In the genomic region with DNA sequence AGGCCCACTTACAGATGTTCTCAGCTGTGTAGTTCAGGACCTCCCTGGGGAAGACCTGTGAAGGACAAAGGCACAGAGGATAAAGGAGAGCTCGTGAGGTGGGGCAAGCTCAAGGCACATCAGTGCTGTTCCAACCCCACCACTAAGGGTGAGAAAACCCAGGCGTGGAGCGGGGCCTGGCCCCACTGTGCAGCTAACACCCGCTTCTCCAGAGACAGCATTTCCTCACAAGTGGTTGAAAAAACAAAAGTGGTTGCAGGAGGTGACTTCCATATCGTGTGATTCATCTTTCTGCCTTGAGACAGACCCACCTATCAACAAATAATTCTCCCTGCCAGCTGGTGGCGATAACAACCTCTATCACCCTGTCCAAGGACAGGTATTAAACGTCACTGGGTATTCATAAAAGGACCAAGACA, we compare ENCODE assay signal across 1 cellular context.
A peak's percentile ranks its signal among the peaks of the same experiment; 100 is the strongest.
TF ChIP-seq lines count a peak whose summit lies in the region.

No MANE protein-coding gene starts in this region.

TF ChIP-seq in HepG2, 621 proteins besides CTCF, POLR2A, EP300 and RAD21 (continued from another document):
- TF ChIP-seq, protein P1, sequence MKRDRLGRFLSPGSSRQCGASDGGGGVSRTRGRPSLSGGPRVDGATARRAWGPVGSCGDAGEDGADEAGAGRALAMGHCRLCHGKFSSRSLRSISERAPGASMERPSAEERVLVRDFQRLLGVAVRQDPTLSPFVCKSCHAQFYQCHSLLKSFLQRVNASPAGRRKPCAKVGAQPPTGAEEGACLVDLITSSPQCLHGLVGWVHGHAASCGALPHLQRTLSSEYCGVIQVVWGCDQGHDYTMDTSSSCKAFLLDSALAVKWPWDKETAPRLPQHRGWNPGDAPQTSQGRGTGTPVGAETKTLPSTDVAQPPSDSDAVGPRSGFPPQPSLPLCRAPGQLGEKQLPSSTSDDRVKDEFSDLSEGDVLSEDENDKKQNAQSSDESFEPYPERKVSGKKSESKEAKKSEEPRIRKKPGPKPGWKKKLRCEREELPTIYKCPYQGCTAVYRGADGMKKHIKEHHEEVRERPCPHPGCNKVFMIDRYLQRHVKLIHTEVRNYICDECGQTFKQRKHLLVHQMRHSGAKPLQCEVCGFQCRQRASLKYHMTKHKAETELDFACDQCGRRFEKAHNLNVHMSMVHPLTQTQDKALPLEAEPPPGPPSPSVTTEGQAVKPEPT (CRISPR knock-in tag; IDR thresholded peaks at IDR 0.05; ENCODE audit: low read depth): 0 out of 2 replicates have a peak, but pooled peaks have one; percentile 8
- TF ChIP-seq, protein P2, sequence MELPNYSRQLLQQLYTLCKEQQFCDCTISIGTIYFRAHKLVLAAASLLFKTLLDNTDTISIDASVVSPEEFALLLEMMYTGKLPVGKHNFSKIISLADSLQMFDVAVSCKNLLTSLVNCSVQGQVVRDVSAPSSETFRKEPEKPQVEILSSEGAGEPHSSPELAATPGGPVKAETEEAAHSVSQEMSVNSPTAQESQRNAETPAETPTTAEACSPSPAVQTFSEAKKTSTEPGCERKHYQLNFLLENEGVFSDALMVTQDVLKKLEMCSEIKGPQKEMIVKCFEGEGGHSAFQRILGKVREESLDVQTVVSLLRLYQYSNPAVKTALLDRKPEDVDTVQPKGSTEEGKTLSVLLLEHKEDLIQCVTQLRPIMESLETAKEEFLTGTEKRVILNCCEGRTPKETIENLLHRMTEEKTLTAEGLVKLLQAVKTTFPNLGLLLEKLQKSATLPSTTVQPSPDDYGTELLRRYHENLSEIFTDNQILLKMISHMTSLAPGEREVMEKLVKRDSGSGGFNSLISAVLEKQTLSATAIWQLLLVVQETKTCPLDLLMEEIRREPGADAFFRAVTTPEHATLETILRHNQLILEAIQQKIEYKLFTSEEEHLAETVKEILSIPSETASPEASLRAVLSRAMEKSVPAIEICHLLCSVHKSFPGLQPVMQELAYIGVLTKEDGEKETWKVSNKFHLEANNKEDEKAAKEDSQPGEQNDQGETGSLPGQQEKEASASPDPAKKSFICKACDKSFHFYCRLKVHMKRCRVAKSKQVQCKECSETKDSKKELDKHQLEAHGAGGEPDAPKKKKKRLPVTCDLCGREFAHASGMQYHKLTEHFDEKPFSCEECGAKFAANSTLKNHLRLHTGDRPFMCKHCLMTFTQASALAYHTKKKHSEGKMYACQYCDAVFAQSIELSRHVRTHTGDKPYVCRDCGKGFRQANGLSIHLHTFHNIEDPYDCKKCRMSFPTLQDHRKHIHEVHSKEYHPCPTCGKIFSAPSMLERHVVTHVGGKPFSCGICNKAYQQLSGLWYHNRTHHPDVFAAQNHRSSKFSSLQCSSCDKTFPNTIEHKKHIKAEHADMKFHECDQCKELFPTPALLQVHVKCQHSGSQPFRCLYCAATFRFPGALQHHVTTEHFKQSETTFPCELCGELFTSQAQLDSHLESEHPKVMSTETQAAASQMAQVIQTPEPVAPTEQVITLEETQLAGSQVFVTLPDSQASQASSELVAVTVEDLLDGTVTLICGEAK (IDR thresholded peaks at IDR 0.05): no peak
- TF ChIP-seq, protein P2 (CRISPR knock-in tag; IDR thresholded peaks at IDR 0.05): peak; percentile 38; the same call in 1 of the 2 replicates
- TF ChIP-seq MXI1 (IDR thresholded peaks at IDR 0.05; ENCODE audit: borderline replicate concordance, low read depth, low read length) (no peak), ZNF709 (CRISPR knock-in tag; IDR thresholded peaks at IDR 0.05) (no peak), KDM5B (CRISPR knock-in tag; IDR thresholded peaks at IDR 0.05; ENCODE audit: borderline replicate concordance) (peak; percentile 23; the same call in 1 of the 2 replicates), SOX6 (IDR thresholded peaks at IDR 0.05) (no peak), SOX6 (CRISPR knock-in tag; IDR thresholded peaks at IDR 0.05) (no peak), SETDB1 (CRISPR knock-in tag; IDR thresholded peaks at IDR 0.05; ENCODE audit: borderline replicate concordance) (no peak), ZNF343 (CRISPR knock-in tag; IDR thresholded peaks at IDR 0.05) (no peak), STAG1 (CRISPR knock-in tag; IDR thresholded peaks at IDR 0.05) (peak; percentile 62), ZNF766 (CRISPR knock-in tag; IDR thresholded peaks at IDR 0.05; ENCODE audit: borderline replicate concordance) (no peak)
- TF ChIP-seq, protein P3, sequence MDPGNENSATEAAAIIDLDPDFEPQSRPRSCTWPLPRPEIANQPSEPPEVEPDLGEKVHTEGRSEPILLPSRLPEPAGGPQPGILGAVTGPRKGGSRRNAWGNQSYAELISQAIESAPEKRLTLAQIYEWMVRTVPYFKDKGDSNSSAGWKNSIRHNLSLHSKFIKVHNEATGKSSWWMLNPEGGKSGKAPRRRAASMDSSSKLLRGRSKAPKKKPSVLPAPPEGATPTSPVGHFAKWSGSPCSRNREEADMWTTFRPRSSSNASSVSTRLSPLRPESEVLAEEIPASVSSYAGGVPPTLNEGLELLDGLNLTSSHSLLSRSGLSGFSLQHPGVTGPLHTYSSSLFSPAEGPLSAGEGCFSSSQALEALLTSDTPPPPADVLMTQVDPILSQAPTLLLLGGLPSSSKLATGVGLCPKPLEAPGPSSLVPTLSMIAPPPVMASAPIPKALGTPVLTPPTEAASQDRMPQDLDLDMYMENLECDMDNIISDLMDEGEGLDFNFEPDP (CRISPR knock-in tag; conservative IDR thresholded peaks at IDR 0.05): 0 out of 2 replicates have a peak, but pooled peaks have one; percentile 54
TF ChIP-seq in HepG2: peak in this region for 5.
